Comparison of ENCODE assay signal across 29 cellular contexts in genomic region chr13:68380041-68380973, GRCh38.
"Had no signal": no experiment of that assay in that cellular context is flagged by ENCODE, and none has a peak within 500 bp of the region (broad histone marks: within the 10 kb centered on the region; RNA-seq: fewer than 3 reads in every experiment).

No MANE protein-coding gene starts in this region.

- DNase-seq: activated B cell treated with CpG ODN at 0.5 μM for 24 hours; activated CD4-positive, alpha-beta memory T cell treated with anti-CD3 and anti-CD28 coated beads for 36 hours; activated CD4-positive, alpha-beta T cell treated with anti-CD3 and anti-CD28 coated beads for 1 hour; activated CD4-positive, alpha-beta T cell treated with anti-CD3 and anti-CD28 coated beads, Interleukin-2, amount 10 ng/mL, durations not matched to agents 7 days and 5 days; activated gamma-delta T cell treated with Interleukin-2 at 50 U/mL for 16 hours; activated naive CD4-positive, alpha-beta T cell treated with anti-CD3 and anti-CD28 coated beads, Interleukin-2, amount 50 U/mL, for 16 hours; activated naive CD8-positive, alpha-beta T cell treated with anti-CD3 and anti-CD28 coated beads, Interleukin-2, amount 10 ng/mL, durations not matched to agents 7 days and 5 days; activated T-cell treated with anti-CD3 and anti-CD28 coated beads for 4 hours; activated T-cell treated with anti-CD3 and anti-CD28 coated beads, Interleukin-2, amount 50 U/mL, for 48 hours; adrenal gland; aorta; body of pancreas; KBM-7; NCI-H1048; NCI-H1694; NCI-H2029; NCI-H226; NCI-H526; NCI-H774; OCI-M1; RPMI8226; T-cell; T-helper 2 cell; T1000 had no signal

- H3K4me3 ChIP-seq: adrenal gland, body of pancreas, SK-N-MC had no signal

- H3K9me3 ChIP-seq: adrenal gland, body of pancreas had no signal

- H3K36me3 ChIP-seq: adrenal gland had no signal

- H3K4me1 Mint-ChIP-seq: activated B cell treated with CpG ODN at 0.5 μM for 24 hours; activated CD4-positive, alpha-beta T cell treated with anti-CD3 and anti-CD28 coated beads, Interleukin-2, amount 10 ng/mL, durations not matched to agents 7 days and 5 days; activated naive CD8-positive, alpha-beta T cell treated with anti-CD3 and anti-CD28 coated beads, Interleukin-2, amount 10 ng/mL, durations not matched to agents 7 days and 5 days; central memory CD8-positive, alpha-beta T cell; T-cell had no signal

- H3K36me3 Mint-ChIP-seq: activated CD4-positive, alpha-beta memory T cell treated with anti-CD3 and anti-CD28 coated beads for 36 hours; activated naive CD8-positive, alpha-beta T cell treated with anti-CD3 and anti-CD28 coated beads, Interleukin-2, amount 10 ng/mL, durations not matched to agents 7 days and 5 days; T-cell had no signal

- H3K27ac Mint-ChIP-seq: activated B cell treated with CpG ODN at 0.5 μM for 24 hours; activated CD4-positive, alpha-beta memory T cell treated with anti-CD3 and anti-CD28 coated beads for 36 hours; activated CD4-positive, alpha-beta T cell treated with anti-CD3 and anti-CD28 coated beads, Interleukin-2, amount 10 ng/mL, durations not matched to agents 7 days and 5 days; activated naive CD8-positive, alpha-beta T cell treated with anti-CD3 and anti-CD28 coated beads, Interleukin-2, amount 10 ng/mL, durations not matched to agents 7 days and 5 days; activated T-helper 2 cell treated with anti-CD3 and anti-CD28 coated beads, Interferon-gamma antibody, Interleukin-2, Interleukin-4, amounts not matched to agents 10 μg/mL and 5 μg/mL and 100 μg/mL, durations not matched to agents 14 hours and 24 hours and 36 hours; T-cell had no signal

- H3K27me3 ChIP-seq: adrenal gland, body of pancreas had no signal

- ATAC-seq: body of pancreas, Panc1, Right ventricle myocardium inferior, T-cell had no signal

- H3K4me3 Mint-ChIP-seq: activated B cell treated with CpG ODN at 0.5 μM for 24 hours; activated CD4-positive, alpha-beta memory T cell treated with anti-CD3 and anti-CD28 coated beads for 36 hours; activated CD4-positive, alpha-beta T cell treated with anti-CD3 and anti-CD28 coated beads, Interleukin-2, amount 10 ng/mL, durations not matched to agents 7 days and 5 days; activated naive CD8-positive, alpha-beta T cell treated with anti-CD3 and anti-CD28 coated beads, Interleukin-2, amount 10 ng/mL, durations not matched to agents 7 days and 5 days; central memory CD8-positive, alpha-beta T cell; T-cell had no signal

- H3K27me3 Mint-ChIP-seq: activated B cell treated with CpG ODN at 0.5 μM for 24 hours; activated CD4-positive, alpha-beta memory T cell treated with anti-CD3 and anti-CD28 coated beads for 36 hours; activated CD4-positive, alpha-beta T cell treated with anti-CD3 and anti-CD28 coated beads, Interleukin-2, amount 10 ng/mL, durations not matched to agents 7 days and 5 days; activated naive CD8-positive, alpha-beta T cell treated with anti-CD3 and anti-CD28 coated beads, Interleukin-2, amount 10 ng/mL, durations not matched to agents 7 days and 5 days; central memory CD8-positive, alpha-beta T cell; T-cell had no signal

- H3K4me1 ChIP-seq: adrenal gland, body of pancreas had no signal
